In the genomic region with DNA sequence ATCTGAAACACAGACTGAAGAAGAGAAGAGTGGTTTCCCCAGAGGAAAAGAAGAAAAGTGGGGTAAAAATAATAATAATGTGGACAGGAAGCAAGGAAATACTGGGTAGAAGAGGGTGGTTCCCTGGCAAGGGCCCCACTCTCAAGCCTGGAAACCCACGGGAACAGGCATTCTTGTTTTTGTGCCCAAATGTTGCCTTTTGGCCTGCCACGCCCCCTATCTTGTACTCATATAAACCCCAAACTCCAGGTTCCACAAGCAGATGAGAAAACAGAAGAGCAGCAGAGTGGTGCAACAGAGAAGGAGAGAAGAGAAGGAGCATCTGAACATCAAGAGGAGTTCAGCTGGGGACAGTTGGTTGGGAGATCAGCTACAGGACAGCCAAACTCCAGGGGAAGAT, we compare ENCODE assay signal across 24 cellular contexts.
"Had no signal": no experiment of that assay in that cellular context is flagged by ENCODE, and none has a peak within 500 bp of the region (broad histone marks: within the 10 kb centered on the region; RNA-seq: fewer than 3 reads in every experiment).

No MANE protein-coding gene starts in this region.

- H3K36me3 Mint-ChIP-seq: activated CD8-positive, alpha-beta memory T cell treated with anti-CD3 and anti-CD28 coated beads, Interleukin-2, amount 10 ng/mL, durations not matched to agents 7 days and 5 days; WTC11 had no signal

- H3K9me2 ChIP-seq: SK-N-SH had no signal

- H3K27me3 ChIP-seq: cardiac muscle cell, dorsolateral prefrontal cortex, heart right ventricle, left lung, spleen had no signal

- DNase-seq: activated CD4-positive, alpha-beta T cell treated with anti-CD3 and anti-CD28 coated beads for 1 hour; activated CD4-positive, alpha-beta T cell treated with anti-CD3 and anti-CD28 coated beads, Interleukin-2, amount 50 U/mL, for 1 hour; activated CD8-positive, alpha-beta memory T cell treated with anti-CD3 and anti-CD28 coated beads, Interleukin-2, amount 10 ng/mL, durations not matched to agents 7 days and 5 days; activated CD8-positive, alpha-beta T cell treated with anti-CD3 and anti-CD28 coated beads, Interleukin-2, amount 10 ng/mL, durations not matched to agents 7 days and 5 days; activated T-cell treated with anti-CD3 and anti-CD28 coated beads, Interleukin-2, amount 50 U/mL, for 48 hours; anterior cingulate cortex; dorsolateral prefrontal cortex; effector memory CD8-positive, alpha-beta T cell; heart right ventricle; left lung; lower lobe of right lung; mucosa of descending colon; psoas muscle; SK-N-SH; spleen; stimulated activated naive CD4-positive, alpha-beta T cell treated with Interleukin-2 at 50 U/mL for 16 hours; T-helper 2 cell; trophoblast cell had no signal

- H3K4me1 ChIP-seq: lower lobe of right lung, psoas muscle, spleen had no signal

- H3K4me2 ChIP-seq: SK-N-SH had no signal

- ATAC-seq: activated CD8-positive, alpha-beta memory T cell treated with anti-CD3 and anti-CD28 coated beads, Interleukin-2, amount 10 ng/mL, durations not matched to agents 7 days and 5 days; activated CD8-positive, alpha-beta T cell treated with anti-CD3 and anti-CD28 coated beads, Interleukin-2, amount 10 ng/mL, durations not matched to agents 7 days and 5 days; effector memory CD8-positive, alpha-beta T cell; heart right ventricle; left lung; lower lobe of right lung; mucosa of descending colon; psoas muscle; WTC11 had no signal

- H3K4me3 Mint-ChIP-seq: activated CD8-positive, alpha-beta memory T cell treated with anti-CD3 and anti-CD28 coated beads, Interleukin-2, amount 10 ng/mL, durations not matched to agents 7 days and 5 days; activated CD8-positive, alpha-beta T cell treated with anti-CD3 and anti-CD28 coated beads, Interleukin-2, amount 10 ng/mL, durations not matched to agents 7 days and 5 days; activated naive CD8-positive, alpha-beta T cell; effector memory CD8-positive, alpha-beta T cell; nephron; WTC11 had no signal

- H3K27ac ChIP-seq: cardiac muscle cell, coronary artery, dorsolateral prefrontal cortex, heart right ventricle, left lung, lower lobe of right lung, psoas muscle, spleen had no signal

- H3K9me3 Mint-ChIP-seq: activated T-helper 2 cell treated with anti-CD3 and anti-CD28 coated beads, Interferon-gamma antibody, Interleukin-2, Interleukin-4, amounts not matched to agents 10 μg/mL and 5 μg/mL and 100 μg/mL, durations not matched to agents 14 hours and 24 hours and 36 hours; effector memory CD8-positive, alpha-beta T cell; nephron; WTC11 had no signal

- H3K27ac Mint-ChIP-seq: activated CD8-positive, alpha-beta memory T cell treated with anti-CD3 and anti-CD28 coated beads, Interleukin-2, amount 10 ng/mL, durations not matched to agents 7 days and 5 days; activated CD8-positive, alpha-beta T cell treated with anti-CD3 and anti-CD28 coated beads, Interleukin-2, amount 10 ng/mL, durations not matched to agents 7 days and 5 days; activated naive CD8-positive, alpha-beta T cell; activated T-helper 2 cell treated with anti-CD3 and anti-CD28 coated beads, Interferon-gamma antibody, Interleukin-2, Interleukin-4, amounts not matched to agents 10 μg/mL and 5 μg/mL and 100 μg/mL, durations not matched to agents 14 hours and 24 hours and 36 hours; effector memory CD8-positive, alpha-beta T cell; WTC11 had no signal

- H3K4me3 ChIP-seq: cardiac muscle cell, coronary artery, dorsolateral prefrontal cortex, heart right ventricle, left lung, lower lobe of right lung, mucosa of descending colon, psoas muscle, spleen had no signal

- H3K36me3 ChIP-seq: cardiac muscle cell, heart right ventricle, left lung, lower lobe of right lung, spleen had no signal
